ENCODE assay signal across 14 cellular contexts in the genomic region with DNA sequence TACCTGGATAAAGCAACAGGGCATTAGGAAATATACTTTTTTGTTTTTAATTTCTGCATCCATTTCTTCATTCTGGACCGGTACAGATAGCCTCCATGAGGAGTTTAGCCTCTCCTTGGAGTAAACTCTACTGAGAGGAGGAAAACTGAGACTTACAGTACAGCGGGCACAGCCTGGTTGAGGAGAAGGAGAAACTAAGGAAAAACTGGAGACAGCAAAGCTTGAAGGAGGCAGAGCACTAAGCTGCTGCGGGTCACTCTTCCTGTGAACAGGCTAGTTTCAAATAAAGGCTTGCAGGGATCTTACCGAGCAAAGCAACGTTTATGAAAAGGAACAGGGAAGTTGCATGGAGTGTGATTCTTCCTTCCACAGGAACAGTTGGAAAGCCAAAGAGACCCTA. TPM values are rescaled to one million over a fixed set of nuclear protein-coding genes. Genes with fewer than 3 reads are reported as not detected.
DNase-seq lines count a peak whose midpoint lies in the region; ATAC-seq, FAIRE-seq and TF ChIP-seq lines count a peak whose summit lies in the region.
"Had no signal": no experiment of that assay in that cellular context is flagged by ENCODE, and none has a peak within 500 bp of the region (broad histone marks: within the 10 kb centered on the region; RNA-seq: fewer than 3 reads in every experiment).

No MANE protein-coding gene starts in this region.

- H3K23me2 ChIP-seq in H1 (ENCODE audit: low read depth, low read length) = peaks cover 12% of the 10 kb centered on the region

- no peak overlapping the region for H2AK5ac ChIP-seq in H1 (ENCODE audit: low read depth, low read length)
- no peak overlapping the region for H2AK5ac ChIP-seq in mesenchymal stem cell (ENCODE audit: low read length, severe bottlenecking)

- H2BK12ac ChIP-seq in H1 (ENCODE audit: low read depth, low read length) (no peak overlapping the region), mesenchymal stem cell (ENCODE audit: low read length in 2 of 2) (no peak overlapping the region)

- H2BK120ac ChIP-seq in H1 (replicated peaks; ENCODE audit: low read depth, low read length) (no peak overlapping the region), mesenchymal stem cell (ENCODE audit: low read depth, low read length) (no peak overlapping the region)

- H3K23ac ChIP-seq in H1 (ENCODE audit: insufficient read length) = no peak overlapping the region
- no peak overlapping the region for H3K23ac ChIP-seq in mesenchymal stem cell (ENCODE audit: low read length in 2 of 2)

- H3K27ac ChIP-seq in Karpas-422 (ENCODE audit: low read length) = no peak overlapping the region
- H3K27ac ChIP-seq in H1 (ENCODE audit: low read depth, low read length) = no peak overlapping the region
- peak overlapping the region; percentile 31 for H3K27ac ChIP-seq in mesenchymal stem cell (ENCODE audit: low read length, poor library complexity, severe bottlenecking)
- H3K27ac ChIP-seq in stomach = peak overlapping the region; percentile 83 to 90 (median 86)
- no peak overlapping the region for H3K27ac ChIP-seq in caudate nucleus (ENCODE audit: low read depth, low read length)
- H3K27ac ChIP-seq: sigmoid colon, testis had no signal

- H2BK5ac ChIP-seq in H1 (ENCODE audit: low read depth, low read length) (no peak overlapping the region), mesenchymal stem cell (ENCODE audit: low read depth, low read length, poor library complexity, severe bottlenecking) (no peak overlapping the region)

- H3K27me3 Mint-ChIP-seq in activated CD8-positive, alpha-beta memory T cell treated with anti-CD3 and anti-CD28 coated beads, Interleukin-2, amount 10 ng/mL, durations not matched to agents 7 days and 5 days = peaks cover 64% of the 10 kb centered on the region

- peaks cover 3% of the 10 kb centered on the region for H3K36me3 Mint-ChIP-seq in activated CD8-positive, alpha-beta memory T cell treated with anti-CD3 and anti-CD28 coated beads, Interleukin-2, amount 10 ng/mL, durations not matched to agents 7 days and 5 days

- no peaks in the 10 kb centered on the region for H3K79me1 ChIP-seq in H1 (ENCODE audit: low read depth, low read length)
- no peaks in the 10 kb centered on the region for H3K79me1 ChIP-seq in mesenchymal stem cell (replicated peaks; ENCODE audit: low read length, poor library complexity, severe bottlenecking)

- no peak for FAIRE-seq in H1 (lab: Jason Lieb, UNC)

- no peak overlapping the region for H3K4me3 Mint-ChIP-seq in activated CD8-positive, alpha-beta memory T cell treated with anti-CD3 and anti-CD28 coated beads, Interleukin-2, amount 10 ng/mL, durations not matched to agents 7 days and 5 days

- H3K14ac ChIP-seq in H1 (ENCODE audit: insufficient read length) (no peak overlapping the region), mesenchymal stem cell (ENCODE audit: low read length in 2 of 2) (no peak overlapping the region)

- H4K5ac ChIP-seq in H1 (ENCODE audit: insufficient read length, low read depth, low read length) = no peak overlapping the region

- H3K27ac Mint-ChIP-seq in activated CD8-positive, alpha-beta memory T cell treated with anti-CD3 and anti-CD28 coated beads, Interleukin-2, amount 10 ng/mL, durations not matched to agents 7 days and 5 days = no peak overlapping the region

- H3K9me3 ChIP-seq in Karpas-422 (ENCODE audit: low read length) = peaks cover 10% of the 10 kb centered on the region
- peaks cover 4 to 10% of the 10 kb centered on the region in 2 experiments; a peak in 2 of 4 replicates for H3K9me3 ChIP-seq in H1 (ENCODE audit: insufficient read depth in 2 of 2, low read depth in 1 of 2, low read length in 1 of 2)
- H3K9me3 ChIP-seq in mesenchymal stem cell (ENCODE audit: control insufficient read depth, low read length) = peaks cover 4% of the 10 kb centered on the region
- H3K9me3 ChIP-seq in stomach = peaks cover 0 to 5% (median 1%) of the 10 kb centered on the region in 4 donors
- H3K9me3 ChIP-seq: testis had no signal

- H2AFZ ChIP-seq in Karpas-422 (ENCODE audit: low read length) (0 out of 2 replicates have a peak overlapping the region, but pooled peaks have one; percentile 2), H1 (ENCODE audit: low read length) (no peak overlapping the region), mesenchymal stem cell (ENCODE audit: low read depth, low read length) (peak overlapping the region; percentile 18)

- H4K91ac ChIP-seq in H1 (replicated peaks; ENCODE audit: insufficient read length, low read length) (no peak overlapping the region), mesenchymal stem cell (ENCODE audit: low read length) (no peak overlapping the region)

- H3K27me3 ChIP-seq in Karpas-422 (ENCODE audit: low read length) (no peaks in the 10 kb centered on the region), H1 (replicated peaks in 1 of 4; ENCODE audit: control insufficient read depth in 3 of 4, extremely low read depth in 1 of 4, insufficient read depth in 3 of 4, low read length in 3 of 4) (peaks cover 55 to 68% (median 64%) of the 10 kb centered on the region in 4 experiments), mesenchymal stem cell (ENCODE audit: control insufficient read depth in 1 of 2, insufficient read depth in 1 of 2, low read length in 2 of 2) (peaks cover 34 to 71% of the 10 kb centered on the region in 2 experiments), stomach (peaks cover 0 to 55% (median 14%) of the 10 kb centered on the region in 3 donors)
- H3K27me3 ChIP-seq: testis had no signal

- H3K79me2 ChIP-seq in Karpas-422 (ENCODE audit: low read length) (no peaks in the 10 kb centered on the region), H1 (ENCODE audit: control insufficient read depth in 1 of 2, insufficient read depth in 2 of 2, low read length in 2 of 2) (no peaks in the 10 kb centered on the region)

- H4K20me1 ChIP-seq in Karpas-422 (ENCODE audit: insufficient read depth, low read depth, low read length) (no peaks in the 10 kb centered on the region), H1 (replicated peaks in 1 of 2; ENCODE audit: control insufficient read depth in 1 of 2, insufficient read depth in 2 of 2, low read length in 2 of 2) (peaks cover 8 to 12% of the 10 kb centered on the region in 2 experiments)

- no peak overlapping the region for H3K56ac ChIP-seq in H1 (replicated peaks; ENCODE audit: insufficient read length, low read depth, low read length)

- peaks cover 7% of the 10 kb centered on the region for H3K4me1 Mint-ChIP-seq in activated CD8-positive, alpha-beta memory T cell treated with anti-CD3 and anti-CD28 coated beads, Interleukin-2, amount 10 ng/mL, durations not matched to agents 7 days and 5 days

- DNase-seq in Karpas-422 (no peak), H1 (ENCODE audit: low read depth in 1 of 2, low spot score in 2 of 2) (no peak), mesenchymal stem cell (no peak), stomach (no peak), HCEC 1CT (no peak), dedifferentiated amniotic fluid mesenchymal stem cell (ENCODE audit: extremely low spot score) (no peak), caudate nucleus (lab: John Stamatoyannopoulos, UW) (no peak)
- DNase-seq in activated CD8-positive, alpha-beta memory T cell treated with anti-CD3 and anti-CD28 coated beads, Interleukin-2, amount 10 ng/mL, durations not matched to agents 7 days and 5 days = no peak
- DNase-seq: activated CD4-positive, alpha-beta T cell treated with anti-CD3 and anti-CD28 coated beads for 48 hours; activated effector memory CD4-positive, alpha-beta T cell treated with anti-CD3 and anti-CD28 coated beads, Interleukin-2, amount 50 U/mL, for 16 hours; sigmoid colon; SW 1271 had no signal

- no peak for ATAC-seq in activated CD8-positive, alpha-beta memory T cell treated with anti-CD3 and anti-CD28 coated beads, Interleukin-2, amount 10 ng/mL, durations not matched to agents 7 days and 5 days

- H4K8ac ChIP-seq in H1 (ENCODE audit: extremely low read depth, insufficient read depth, low read length) (no peak overlapping the region), mesenchymal stem cell (ENCODE audit: low read length) (no peak overlapping the region)

- no peak for TF ChIP-seq EP300 in H1 (IDR thresholded peaks at IDR 0.05; ENCODE audit: borderline replicate concordance in 1 of 2, low read depth in 2 of 2, low read length in 2 of 2)
- TF ChIP-seq EP300 in stomach (IDR thresholded peaks at IDR 0.05) = no peak

- H3K4ac ChIP-seq in H1 (replicated peaks; ENCODE audit: insufficient read length, low read depth, low read length) (no peak overlapping the region), mesenchymal stem cell (ENCODE audit: low read depth in 1 of 2, low read length in 2 of 2) (no peak overlapping the region)

- TF ChIP-seq CTCF in H1 (IDR thresholded peaks at IDR 0.05; ENCODE audit: control extremely low read depth in 1 of 3, insufficient read depth in 1 of 3, low read depth in 1 of 3, low read length in 3 of 3) (no peak), stomach (IDR thresholded peaks at IDR 0.05) (no peak)

- H3K18ac ChIP-seq in H1 (ENCODE audit: extremely low read depth, low read length) (no peak overlapping the region), mesenchymal stem cell (ENCODE audit: low read depth in 1 of 2, low read length in 2 of 2) (no peak overlapping the region)

- 21% methylated on average over 5 of the region's 5 CpGs; no CpG with 5 or more reads in 1 of the 2 experiments for WGBS in H1 (ENCODE audit: extremely low coverage in 1 of 2, insufficient coverage in 1 of 2, insufficient read length in 1 of 2, insufficient replicate concordance in 2 of 2, low coverage in 1 of 2, low lambda C conversion rate in 2 of 2, missing lambda C conversion rate in 1 of 2), 2 experiments
- WGBS in mesenchymal stem cell = 41% methylated on average over 5 of the region's 5 CpGs
- 16 to 31% (median 22%) methylated on average over 5 of the region's 5 CpGs for WGBS in stomach, 5 donors

- no peak for TF ChIP-seq POLR2A in H1 (IDR thresholded peaks at IDR 0.05; ENCODE audit: control extremely low read depth in 1 of 2, low read depth in 2 of 2, low read length in 2 of 2)
- TF ChIP-seq POLR2A in stomach (IDR thresholded peaks at IDR 0.05) = no peak

- no peak for TF ChIP-seq RAD21 in H1 (IDR thresholded peaks at IDR 0.05 in 1 of 2, conservative IDR thresholded peaks at IDR 0.05 in 1 of 2; ENCODE audit: low read depth in 2 of 2, low read length in 2 of 2)

- H3K4me1 ChIP-seq in Karpas-422 (ENCODE audit: low read length) = peaks cover 19% of the 10 kb centered on the region
- H3K4me1 ChIP-seq in H1 (replicated peaks in 1 of 4; ENCODE audit: control insufficient read depth in 3 of 4, insufficient read depth in 4 of 4, low read length in 3 of 4) = peaks cover 3 to 20% (median 12%) of the 10 kb centered on the region in 4 experiments
- H3K4me1 ChIP-seq in mesenchymal stem cell (ENCODE audit: control insufficient read depth, insufficient read depth, low read depth, low read length) = peaks cover 35% of the 10 kb centered on the region
- peaks cover 7 to 51% (median 41%) of the 10 kb centered on the region in 4 donors for H3K4me1 ChIP-seq in stomach

- intact Hi-C loops in stomach (cut with DNase I; ENCODE audit: low total_unique reads) = no loop called here

- CTCF ChIA-PET in H1 (lab: Charles Lee; ENCODE audit: partially characterized antibody) = interaction anchor here (0.6 to 2.4 kb wide), 8 partner anchors 10 to 810 kb away, joined by 3 to 7 read pairs (median 3); no protein-coding TSS in a partner anchor
- CTCF ChIA-PET in activated CD8-positive, alpha-beta memory T cell treated with anti-CD3 and anti-CD28 coated beads, Interleukin-2, amount 10 ng/mL, durations not matched to agents 7 days and 5 days (lab: Charles Lee) = interaction anchor here (1.1 kb wide), 1 partner anchor 11 kb away, joined by 3 read pairs; no protein-coding TSS in a partner anchor

- H2BK15ac ChIP-seq in H1 (ENCODE audit: low read length) (no peak overlapping the region), mesenchymal stem cell (ENCODE audit: low read depth, poor library complexity, severe bottlenecking) (no peak overlapping the region)

- H3K9me2 ChIP-seq in Karpas-422 (replicated peaks; ENCODE audit: insufficient read depth, low read length) = no peaks in the 10 kb centered on the region

- peaks cover 5% of the 10 kb centered on the region for H3K36me3 ChIP-seq in Karpas-422 (ENCODE audit: insufficient read depth, low read length)
- H3K36me3 ChIP-seq in H1 (ENCODE audit: control insufficient read depth in 2 of 4, insufficient read depth in 4 of 4, low read length in 3 of 4) = peaks cover 0 to 5% (median 0%) of the 10 kb centered on the region in 4 experiments; a peak in 1 of 8 replicates
- H3K36me3 ChIP-seq in mesenchymal stem cell (ENCODE audit: control insufficient read depth in 1 of 2, insufficient read depth in 2 of 2, low read depth in 1 of 2, low read length in 2 of 2) = no peaks in the 10 kb centered on the region
- H3K36me3 ChIP-seq in stomach = no peaks in the 10 kb centered on the region
- H3K36me3 ChIP-seq: sigmoid colon had no signal

- POLR2A ChIA-PET in H1 (lab: Charles Lee; ENCODE audit: partially characterized antibody) = interaction anchor here (0.7 to 8.9 kb wide), 25 partner anchors 9 to 392 kb away, joined by 3 to 70 read pairs (median 4); partner anchors contain the start of gene CLEC14A

- H3K4me3 ChIP-seq in Karpas-422 (ENCODE audit: low read length) (no peak overlapping the region), H1 (ENCODE audit: extremely low read depth in 1 of 4, insufficient read depth in 2 of 4, low read depth in 3 of 4, low read length in 4 of 4) (peak overlapping the region in 1 of 4 experiments; percentile 59; a peak in 1 of 8 replicates), mesenchymal stem cell (ENCODE audit: insufficient read depth in 1 of 2, low read depth in 1 of 2, low read length in 2 of 2) (no peak overlapping the region), stomach (peak overlapping the region; percentile 47 to 67 (median 55))

- peaks cover 3% of the 10 kb centered on the region for H3K9me3 Mint-ChIP-seq in activated CD8-positive, alpha-beta memory T cell treated with anti-CD3 and anti-CD28 coated beads, Interleukin-2, amount 10 ng/mL, durations not matched to agents 7 days and 5 days (ENCODE audit: low read depth)
- H3K9me3 Mint-ChIP-seq: central memory CD8-positive, alpha-beta T cell had no signal

- H3K4me2 ChIP-seq in Karpas-422 (ENCODE audit: low read depth, low read length, poor library complexity, severe bottlenecking) (no peak overlapping the region), H1 (ENCODE audit: insufficient read depth in 1 of 2, low read depth in 2 of 2, low read length in 2 of 2) (peak overlapping the region; percentile 80 to 85; a peak in 3 of 4 replicates), mesenchymal stem cell (ENCODE audit: low read length, poor library complexity, severe bottlenecking) (no peak overlapping the region)

- H2BK20ac ChIP-seq in H1 (ENCODE audit: low read length) = no peak overlapping the region

- no peak overlapping the region for H3K9ac ChIP-seq in Karpas-422 (ENCODE audit: low read length)
- H3K9ac ChIP-seq in H1 (replicated peaks in 1 of 4; ENCODE audit: extremely low read depth in 1 of 4, low read depth in 3 of 4, low read length in 3 of 4) = no peak overlapping the region
- no peak overlapping the region for H3K9ac ChIP-seq in mesenchymal stem cell (ENCODE audit: low read length)

RNA-seq across cellular contexts. Expression of gene SSTR1, which starts 0.4 kb away (rescaled TPM):
- not detected in 2 replicates for total RNA-seq in Karpas-422 (2014; rRNA removed; shearing (Covaris generic); ENCODE audit: low replicate concordance)
- 0.75 and 0.93 TPM in 2 replicates for total RNA-seq in H1 (2021; fragmentation: NEBNext Ultra II Directional; extraction: Animal tissue kit (Norgen Biotek cat#: 25700))
- polyA plus RNA-seq in H1 (2011; rRNA removed) (0.82 and 1.3 TPM in 2 replicates), stomach (10 to 100 TPM in 1 of 3 donors, 1 to 10 TPM in 2; 1.1 to 11.9 (median 4.2) TPM)
- 0.63 TPM for polyA plus RNA-seq in H1 (2011; cell fraction: cytosol; rRNA removed)
- polyA plus RNA-seq in H1 (2011; cell fraction: nucleus; rRNA removed) = 2.7 TPM
- polyA plus RNA-seq in H1 (2012, experiment 1 of 2) = 0.52 to 0.83 TPM (median 0.59 TPM) in 4 replicates
- polyA plus RNA-seq in H1 (2012, experiment 2 of 2) = 0.24 TPM
- polyA plus RNA-seq in H1 (2013, experiment 1 of 2) = 0.79 TPM
- polyA plus RNA-seq in H1 (2013, experiment 2 of 2) = 0.72 TPM
- polyA minus RNA-seq in H1 (2011; rRNA and poly(A)+ RNA removed) = 0.85 and 1.4 TPM in 2 replicates
- polyA minus RNA-seq in H1 (2011; cell fraction: cytosol; rRNA and poly(A)+ RNA removed) = 1.5 TPM
- polyA minus RNA-seq in H1 (2011; cell fraction: nucleus; rRNA and poly(A)+ RNA removed) = 2.4 TPM
- 2.7 TPM for polyA plus RNA-seq in mesenchymal stem cell (2013, experiment 1 of 2)
- 2.8 TPM for polyA plus RNA-seq in mesenchymal stem cell (2013, experiment 2 of 2)
- 10 to 100 TPM in 4 of 5 donors, 1 to 10 TPM in 1; 1.2 to 26.1 (median 15.6) TPM for total RNA-seq in stomach
- not detected for total RNA-seq in activated CD8-positive, alpha-beta memory T cell treated with anti-CD3 and anti-CD28 coated beads, Interleukin-2, amount 10 ng/mL, durations not matched to agents 7 days and 5 days

RNA-seq across cellular contexts. Expression of gene CLEC14A, which starts 48.6 kb away (rescaled TPM):
- not detected in 2 replicates for total RNA-seq in Karpas-422 (2014; rRNA removed; shearing (Covaris generic); ENCODE audit: low replicate concordance)
- 0.13 TPM in 2 replicates for total RNA-seq in H1 (2021; fragmentation: NEBNext Ultra II Directional; extraction: Animal tissue kit (Norgen Biotek cat#: 25700))
- polyA plus RNA-seq in H1 (2011; rRNA removed) (0.09 and 0.17 TPM in 2 replicates), stomach (1 to 10 TPM; 1.8 to 9.6 (median 4.4) TPM)
- 0.16 TPM for polyA plus RNA-seq in H1 (2011; cell fraction: cytosol; rRNA removed)
- 0.11 TPM for polyA plus RNA-seq in H1 (2011; cell fraction: nucleus; rRNA removed)
- polyA plus RNA-seq in H1 (2012, experiment 1 of 2) = 0.15 to 0.17 TPM in 2 of 4 replicates, not detected in the others
- 0.10 TPM for polyA plus RNA-seq in H1 (2012, experiment 2 of 2)
- polyA plus RNA-seq in H1 (2013, experiment 1 of 2) = 0.06 TPM
- polyA plus RNA-seq in H1 (2013, experiment 2 of 2) = 0.04 TPM
- not detected in 2 replicates for polyA minus RNA-seq in H1 (2011; rRNA and poly(A)+ RNA removed)
- polyA minus RNA-seq in H1 (2011; cell fraction: cytosol; rRNA and poly(A)+ RNA removed) = not detected
- polyA minus RNA-seq in H1 (2011; cell fraction: nucleus; rRNA and poly(A)+ RNA removed) = not detected
- 23.5 TPM for polyA plus RNA-seq in mesenchymal stem cell (2013, experiment 1 of 2)
- 25.3 TPM for polyA plus RNA-seq in mesenchymal stem cell (2013, experiment 2 of 2)
- total RNA-seq in stomach = 10 to 100 TPM in 3 of 5 donors, 1 to 10 TPM in 1, not detected in 1; 2.6 to 24.9 (median 16.5) TPM
- not detected for total RNA-seq in activated CD8-positive, alpha-beta memory T cell treated with anti-CD3 and anti-CD28 coated beads, Interleukin-2, amount 10 ng/mL, durations not matched to agents 7 days and 5 days

Comparison
In these comparisons a context has a peak if more than half of its experiments do, and no peak if none do; other contexts are left out.
1. H3K27ac ChIP-seq: peak in mesenchymal stem cell (single experiment) and stomach (5 of 5); none in Karpas-422 (single experiment), H1 (single experiment) and caudate nucleus (single experiment).
2. H3K4me2 ChIP-seq: peak in H1 (2 of 2); none in Karpas-422 (single experiment) and mesenchymal stem cell (single experiment).
3. H3K4me3 ChIP-seq: peak in stomach (4 of 4); none in Karpas-422 (single experiment) and mesenchymal stem cell (0 of 2).